In genomic region chr11:4127357-4127756, GRCh38 we compare ENCODE assay signal across 39 cellular contexts.
"Had no signal": no experiment of that assay in that cellular context is flagged by ENCODE, and none has a peak within 500 bp of the region (broad histone marks: within the 10 kb centered on the region; RNA-seq: fewer than 3 reads in every experiment).

No MANE protein-coding gene starts in this region.

- H3K4me1 ChIP-seq: adrenal gland, ascending aorta, body of pancreas, breast epithelium had no signal

- H3K4me3 Mint-ChIP-seq: activated naive CD4-positive, alpha-beta T cell treated with anti-CD3 and anti-CD28 coated beads for 36 hours; activated naive CD4-positive, alpha-beta T cell treated with anti-CD3 and anti-CD28 coated beads, Interleukin-2, amount 10 ng/mL, durations not matched to agents 7 days and 5 days; activated naive CD4-positive, alpha-beta T cell treated with anti-CD3 and anti-CD28 coated beads, Interleukin-2, amount 50 U/mL, for 24 hours; activated naive CD8-positive, alpha-beta T cell; activated naive CD8-positive, alpha-beta T cell treated with anti-CD3 and anti-CD28 coated beads for 36 hours; activated naive CD8-positive, alpha-beta T cell treated with anti-CD3 and anti-CD28 coated beads, Interleukin-2, amount 10 ng/mL, durations not matched to agents 7 days and 5 days; activated naive CD8-positive, alpha-beta T cell treated with anti-CD3 and anti-CD28 coated beads, Interleukin-2, amount 50 U/mL, for 24 hours; activated T-cell treated with anti-CD3 and anti-CD28 coated beads, Interleukin-2, amount 50 U/mL, for 24 hours; activated T-cell treated with anti-CD3 and anti-CD28 coated beads, Interleukin-2, amount 50 U/mL, for 4 hours; activated T-cell treated with anti-CD3 and anti-CD28 coated beads, Interleukin-2, amount 50 U/mL, for 72 hours; activated T-helper 1 cell treated with anti-CD3 and anti-CD28 coated beads, Interleukin-12 subunit alpha, Interleukin-12 subunit beta, Interleukin-2, Interleukin-4 antibody, amounts not matched to agents 30 ng/mL and 10 ng/mL and 1 ng/mL, durations not matched to agents 14 hours and 24 hours and 36 hours; activated T-helper 17 cell treated with anti-CD3 and anti-CD28 coated beads, Interleukin-2, amount 50 U/mL, for 72 hours; brain; central memory CD8-positive, alpha-beta T cell had no signal

- H3K4me1 Mint-ChIP-seq: activated naive CD4-positive, alpha-beta T cell treated with anti-CD3 and anti-CD28 coated beads, Interleukin-2, amount 10 ng/mL, durations not matched to agents 7 days and 5 days; activated naive CD4-positive, alpha-beta T cell treated with anti-CD3 and anti-CD28 coated beads, Interleukin-2, amount 50 U/mL, for 24 hours; activated naive CD8-positive, alpha-beta T cell treated with anti-CD3 and anti-CD28 coated beads for 36 hours; activated naive CD8-positive, alpha-beta T cell treated with anti-CD3 and anti-CD28 coated beads, Interleukin-2, amount 50 U/mL, for 24 hours; activated T-helper 17 cell treated with anti-CD3 and anti-CD28 coated beads, Interleukin-2, amount 50 U/mL, for 72 hours; brain; central memory CD8-positive, alpha-beta T cell had no signal

- H3K27me3 ChIP-seq: adrenal gland, ascending aorta, body of pancreas, brain microvascular endothelial cell, breast epithelium, cardiac muscle cell had no signal

- ATAC-seq: activated naive CD4-positive, alpha-beta T cell treated with anti-CD3 and anti-CD28 coated beads, Interleukin-2, amount 50 U/mL, for 72 hours; activated naive CD8-positive, alpha-beta T cell treated with anti-CD3 and anti-CD28 coated beads, Interleukin-2, amount 50 U/mL, for 24 hours; activated T-cell treated with anti-CD3 and anti-CD28 coated beads, Interleukin-2, amount 50 U/mL, for 4 hours; activated T-cell treated with anti-CD3 and anti-CD28 coated beads, Interleukin-2, amount 50 U/mL, for 72 hours; activated T-helper 17 cell treated with anti-CD3 and anti-CD28 coated beads, Interleukin-2, amount 50 U/mL, for 72 hours; body of pancreas had no signal

- H3K4me3 ChIP-seq: adrenal gland, ascending aorta, body of pancreas, breast epithelium, cardiac muscle cell had no signal

- H3K27ac ChIP-seq: adrenal gland, ascending aorta, body of pancreas, brain microvascular endothelial cell, breast epithelium, cardiac muscle cell had no signal

- H3K9me3 ChIP-seq: adrenal gland, ascending aorta, body of pancreas, breast epithelium had no signal

- DNase-seq: activated effector memory CD4-positive, alpha-beta T cell treated with anti-CD3 and anti-CD28 coated beads, Interleukin-2, amount 50 U/mL, for 16 hours; activated effector memory CD4-positive, alpha-beta T cell treated with Interleukin-2 at 50 U/mL for 16 hours; activated gamma-delta T cell; activated gamma-delta T cell treated with Interleukin-2 at 50 U/mL for 16 hours; activated naive CD4-positive, alpha-beta T cell; activated naive CD4-positive, alpha-beta T cell treated with anti-CD3 and anti-CD28 coated beads for 36 hours; activated naive CD4-positive, alpha-beta T cell treated with anti-CD3 and anti-CD28 coated beads, Interleukin-2, amount 10 ng/mL, durations not matched to agents 7 days and 5 days; activated naive CD4-positive, alpha-beta T cell treated with anti-CD3 and anti-CD28 coated beads, Interleukin-2, amount 50 U/mL, for 16 hours; activated naive CD4-positive, alpha-beta T cell treated with Interleukin-2 at 50 U/mL for 16 hours; activated naive CD8-positive, alpha-beta T cell treated with anti-CD3 and anti-CD28 coated beads for 36 hours; activated naive CD8-positive, alpha-beta T cell treated with anti-CD3 and anti-CD28 coated beads, Interleukin-2, amount 10 ng/mL, durations not matched to agents 7 days and 5 days; activated naive CD8-positive, alpha-beta T cell treated with anti-CD3 and anti-CD28 coated beads, Interleukin-2, amount 50 U/mL, for 24 hours; activated T-cell treated with anti-CD3 and anti-CD28 coated beads for 4 hours; activated T-cell treated with anti-CD3 and anti-CD28 coated beads, Interleukin-2, amount 50 U/mL, for 1 hour; activated T-cell treated with anti-CD3 and anti-CD28 coated beads, Interleukin-2, amount 50 U/mL, for 24 hours; activated T-cell treated with anti-CD3 and anti-CD28 coated beads, Interleukin-2, amount 50 U/mL, for 4 hours; activated T-cell treated with anti-CD3 and anti-CD28 coated beads, Interleukin-2, amount 50 U/mL, for 48 hours; activated T-cell treated with anti-CD3 and anti-CD28 coated beads, Interleukin-2, amount 50 U/mL, for 72 hours; adrenal gland; amniotic stem cell; amygdala; anterior cingulate cortex; aorta; body of pancreas; brain microvascular endothelial cell; caudate nucleus; central memory CD4-positive, alpha-beta T cell; cerebellar nuclear complex had no signal

- H3K27me3 Mint-ChIP-seq: activated naive CD4-positive, alpha-beta T cell treated with anti-CD3 and anti-CD28 coated beads, Interleukin-2, amount 10 ng/mL, durations not matched to agents 7 days and 5 days; activated naive CD4-positive, alpha-beta T cell treated with anti-CD3 and anti-CD28 coated beads, Interleukin-2, amount 50 U/mL, for 24 hours; activated naive CD8-positive, alpha-beta T cell; activated naive CD8-positive, alpha-beta T cell treated with anti-CD3 and anti-CD28 coated beads for 36 hours; activated naive CD8-positive, alpha-beta T cell treated with anti-CD3 and anti-CD28 coated beads, Interleukin-2, amount 10 ng/mL, durations not matched to agents 7 days and 5 days; activated naive CD8-positive, alpha-beta T cell treated with anti-CD3 and anti-CD28 coated beads, Interleukin-2, amount 50 U/mL, for 24 hours; activated T-cell treated with anti-CD3 and anti-CD28 coated beads, Interleukin-2, amount 50 U/mL, for 24 hours; activated T-helper 17 cell treated with anti-CD3 and anti-CD28 coated beads, Interleukin-2, amount 50 U/mL, for 72 hours; brain; central memory CD8-positive, alpha-beta T cell had no signal

- H3K27ac Mint-ChIP-seq: activated naive CD4-positive, alpha-beta T cell treated with anti-CD3 and anti-CD28 coated beads for 36 hours; activated naive CD4-positive, alpha-beta T cell treated with anti-CD3 and anti-CD28 coated beads, Interleukin-2, amount 10 ng/mL, durations not matched to agents 7 days and 5 days; activated naive CD4-positive, alpha-beta T cell treated with anti-CD3 and anti-CD28 coated beads, Interleukin-2, amount 50 U/mL, for 24 hours; activated naive CD4-positive, alpha-beta T cell treated with anti-CD3 and anti-CD28 coated beads, Interleukin-2, amount 50 U/mL, for 72 hours; activated naive CD8-positive, alpha-beta T cell; activated naive CD8-positive, alpha-beta T cell treated with anti-CD3 and anti-CD28 coated beads for 36 hours; activated naive CD8-positive, alpha-beta T cell treated with anti-CD3 and anti-CD28 coated beads, Interleukin-2, amount 10 ng/mL, durations not matched to agents 7 days and 5 days; activated naive CD8-positive, alpha-beta T cell treated with anti-CD3 and anti-CD28 coated beads, Interleukin-2, amount 50 U/mL, for 24 hours; activated T-cell treated with anti-CD3 and anti-CD28 coated beads, Interleukin-2, amount 50 U/mL, for 24 hours; activated T-cell treated with anti-CD3 and anti-CD28 coated beads, Interleukin-2, amount 50 U/mL, for 72 hours; activated T-helper 17 cell treated with anti-CD3 and anti-CD28 coated beads, Interleukin-2, amount 50 U/mL, for 72 hours; activated T-helper 2 cell treated with anti-CD3 and anti-CD28 coated beads, Interferon-gamma antibody, Interleukin-2, Interleukin-4, amounts not matched to agents 10 μg/mL and 5 μg/mL and 100 μg/mL, durations not matched to agents 14 hours and 24 hours and 36 hours; brain had no signal
